In the genomic region with DNA sequence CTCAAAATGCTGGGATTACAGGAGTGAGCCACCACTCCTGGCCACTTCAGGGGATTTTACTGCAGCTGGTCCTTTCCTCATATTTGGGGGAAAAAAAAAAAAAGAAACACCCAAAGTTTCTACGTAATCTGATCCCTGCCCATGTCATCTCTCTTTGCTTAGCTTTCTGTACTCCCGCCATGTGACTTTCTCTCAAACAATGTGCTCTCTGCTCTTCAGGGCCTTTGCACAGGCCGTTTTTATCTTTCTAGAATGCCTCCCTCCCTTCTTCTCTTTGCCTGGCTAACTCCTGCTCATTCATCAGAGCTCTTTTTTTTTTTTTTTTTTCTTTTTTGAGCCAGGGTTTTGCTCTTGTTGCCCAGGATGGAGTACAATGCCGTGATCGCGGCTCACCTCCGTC, we compare ENCODE assay signal across 35 cellular contexts. TPM values are rescaled to one million over a fixed set of nuclear protein-coding genes. Genes with fewer than 3 reads are reported as not detected.
"Had no signal": no experiment of that assay in that cellular context is flagged by ENCODE, and none has a peak within 500 bp of the region (broad histone marks: within the 10 kb centered on the region; RNA-seq: fewer than 3 reads in every experiment).

No MANE protein-coding gene starts in this region.

- H3K27me3 ChIP-seq: brain microvascular endothelial cell, SJCRH30 had no signal

- H3K9me3 Mint-ChIP-seq: activated CD4-positive, alpha-beta memory T cell treated with anti-CD3 and anti-CD28 coated beads, Interleukin-2, amount 10 ng/mL, durations not matched to agents 7 days and 5 days; activated naive CD8-positive, alpha-beta T cell treated with anti-CD3 and anti-CD28 coated beads for 36 hours; activated T-cell treated with anti-CD3 and anti-CD28 coated beads, Interleukin-2, amount 50 U/mL, for 72 hours; activated T-helper 17 cell treated with anti-CD3 and anti-CD28 coated beads, Interleukin-2, amount 50 U/mL, for 72 hours; central memory CD8-positive, alpha-beta T cell had no signal

- H3K9me3 ChIP-seq: SJCRH30 had no signal

- H3K36me3 ChIP-seq: brain microvascular endothelial cell, SJCRH30, WERI-Rb-1 had no signal

- H3K27me3 Mint-ChIP-seq: activated naive CD8-positive, alpha-beta T cell treated with anti-CD3 and anti-CD28 coated beads for 36 hours; activated T-helper 17 cell treated with anti-CD3 and anti-CD28 coated beads, Interleukin-2, amount 50 U/mL, for 72 hours had no signal

- DNase-seq: activated CD4-positive, alpha-beta memory T cell treated with anti-CD3 and anti-CD28 coated beads, Interleukin-2, amount 10 ng/mL, durations not matched to agents 7 days and 5 days; activated CD4-positive, alpha-beta T cell treated with anti-CD3 and anti-CD28 coated beads for 1 hour; activated CD4-positive, alpha-beta T cell treated with anti-CD3 and anti-CD28 coated beads for 48 hours; activated CD4-positive, CD25-positive, alpha-beta regulatory T cell; activated CD8-positive, alpha-beta memory T cell treated with anti-CD3 and anti-CD28 coated beads for 24 hours; activated CD8-positive, alpha-beta memory T cell treated with anti-CD3 and anti-CD28 coated beads, Interleukin-2, amount 10 ng/mL, durations not matched to agents 7 days and 5 days; activated CD8-positive, alpha-beta memory T cell treated with anti-CD3 and anti-CD28 coated beads, Interleukin-2, amount 50 U/mL, for 48 hours; activated effector memory CD4-positive, alpha-beta T cell treated with anti-CD3 and anti-CD28 coated beads, Interleukin-2, amount 50 U/mL, for 16 hours; activated naive CD4-positive, alpha-beta T cell; activated naive CD4-positive, alpha-beta T cell treated with anti-CD3 and anti-CD28 coated beads, Interleukin-2, amount 50 U/mL, for 16 hours; activated naive CD8-positive, alpha-beta T cell treated with anti-CD3 and anti-CD28 coated beads for 36 hours; activated T-cell treated with anti-CD3 and anti-CD28 coated beads, Interleukin-2, amount 50 U/mL, for 72 hours; amniotic stem cell; aorta; brain microvascular endothelial cell; NCI-H1105; NCI-H1417 treated with DMSO at 0.1 percent for 48 hours; NCI-H187 treated with DMSO at 0.1 percent for 48 hours; NCI-H2081; NCI-H2171 treated with DMSO at 0.1 percent for 48 hours; NCI-H2227 treated with DMSO at 0.1 percent for 48 hours; NCI-H446; NCI-H510A treated with DMSO at 0.1 percent for 48 hours; SHP77; T1000; WERI-Rb-1 had no signal

- ATAC-seq: activated CD8-positive, alpha-beta memory T cell treated with anti-CD3 and anti-CD28 coated beads, Interleukin-2, amount 10 ng/mL, durations not matched to agents 7 days and 5 days; activated T-cell treated with anti-CD3 and anti-CD28 coated beads, Interleukin-2, amount 50 U/mL, for 72 hours; activated T-helper 17 cell treated with anti-CD3 and anti-CD28 coated beads, Interleukin-2, amount 50 U/mL, for 72 hours; Panc1 had no signal

- H3K4me3 ChIP-seq: SJCRH30, SK-N-MC had no signal

- H3K27ac Mint-ChIP-seq: activated CD4-positive, alpha-beta memory T cell treated with anti-CD3 and anti-CD28 coated beads, Interleukin-2, amount 10 ng/mL, durations not matched to agents 7 days and 5 days; activated CD8-positive, alpha-beta memory T cell treated with anti-CD3 and anti-CD28 coated beads, Interleukin-2, amount 10 ng/mL, durations not matched to agents 7 days and 5 days; activated naive CD8-positive, alpha-beta T cell treated with anti-CD3 and anti-CD28 coated beads for 36 hours; activated T-cell treated with anti-CD3 and anti-CD28 coated beads, Interleukin-2, amount 50 U/mL, for 72 hours; activated T-helper 17 cell treated with anti-CD3 and anti-CD28 coated beads, Interleukin-2, amount 50 U/mL, for 72 hours had no signal

- H3K4me3 Mint-ChIP-seq: activated CD4-positive, alpha-beta memory T cell treated with anti-CD3 and anti-CD28 coated beads, Interleukin-2, amount 10 ng/mL, durations not matched to agents 7 days and 5 days; activated CD8-positive, alpha-beta memory T cell treated with anti-CD3 and anti-CD28 coated beads, Interleukin-2, amount 10 ng/mL, durations not matched to agents 7 days and 5 days; activated naive CD8-positive, alpha-beta T cell treated with anti-CD3 and anti-CD28 coated beads for 36 hours; activated T-cell treated with anti-CD3 and anti-CD28 coated beads, Interleukin-2, amount 50 U/mL, for 72 hours; activated T-helper 17 cell treated with anti-CD3 and anti-CD28 coated beads, Interleukin-2, amount 50 U/mL, for 72 hours; central memory CD8-positive, alpha-beta T cell had no signal

- H3K27ac ChIP-seq: brain microvascular endothelial cell, SJCRH30, SK-N-MC, WERI-Rb-1 had no signal

- H3K36me3 Mint-ChIP-seq: activated CD8-positive, alpha-beta memory T cell treated with anti-CD3 and anti-CD28 coated beads, Interleukin-2, amount 10 ng/mL, durations not matched to agents 7 days and 5 days; activated naive CD8-positive, alpha-beta T cell treated with anti-CD3 and anti-CD28 coated beads for 36 hours had no signal

RNA-seq across cellular contexts. Expression of a gene that starts 42.1 kb away (rescaled TPM):
- total RNA-seq: activated naive CD8-positive, alpha-beta T cell treated with anti-CD3 and anti-CD28 coated beads for 36 hours; chondrocyte; M059J; RPMI7951; SJCRH30; T-helper 1 cell treated with Interleukin-12 subunit alpha and Interleukin-12 subunit beta and Interleukin-4 antibody, amounts not matched to agents 30 ng/mL and 1 ng/mL, for 36 hours had no signal
